ENCODE assay signal across 1 cellular context in genomic region chr10:128066954-128067382, GRCh38.
TF ChIP-seq lines count a peak whose summit lies in the region.

No MANE protein-coding gene starts in this region.

TF ChIP-seq in HEK293, 187 proteins besides CTCF, POLR2A, EP300 and RAD21 (continued from another document):
- no peak for TF ChIP-seq ZBTB11 (tag by site-specific recombination; conservative IDR thresholded peaks at IDR 0.05; ENCODE audit: low read depth)
- TF ChIP-seq ZNF18 (tag by site-specific recombination; IDR thresholded peaks at IDR 0.05) = peak; percentile 95
- TF ChIP-seq ZFHX2 (tag by site-specific recombination; conservative IDR thresholded peaks at IDR 0.05) = peak; percentile 89
- no peak for TF ChIP-seq ZNF223 (tag by site-specific recombination; IDR thresholded peaks at IDR 0.05)
- peak; percentile 93 for TF ChIP-seq EGR2 (tag by site-specific recombination; IDR thresholded peaks at IDR 0.05; ENCODE audit: low read depth)
- TF ChIP-seq ZNF629 (tag by site-specific recombination; IDR thresholded peaks at IDR 0.05) = no peak
- TF ChIP-seq ZFP3 (tag by site-specific recombination; IDR thresholded peaks at IDR 0.05; ENCODE audit: low read depth) = no peak
- TF ChIP-seq GLI2 (tag by site-specific recombination; IDR thresholded peaks at IDR 0.05; ENCODE audit: borderline replicate concordance, low read depth) = no peak
- TF ChIP-seq ZNF248 (tag by site-specific recombination; IDR thresholded peaks at IDR 0.05) = no peak
- TF ChIP-seq ZNF707 (tag by site-specific recombination; IDR thresholded peaks at IDR 0.05) = no peak
